In the genomic region with DNA sequence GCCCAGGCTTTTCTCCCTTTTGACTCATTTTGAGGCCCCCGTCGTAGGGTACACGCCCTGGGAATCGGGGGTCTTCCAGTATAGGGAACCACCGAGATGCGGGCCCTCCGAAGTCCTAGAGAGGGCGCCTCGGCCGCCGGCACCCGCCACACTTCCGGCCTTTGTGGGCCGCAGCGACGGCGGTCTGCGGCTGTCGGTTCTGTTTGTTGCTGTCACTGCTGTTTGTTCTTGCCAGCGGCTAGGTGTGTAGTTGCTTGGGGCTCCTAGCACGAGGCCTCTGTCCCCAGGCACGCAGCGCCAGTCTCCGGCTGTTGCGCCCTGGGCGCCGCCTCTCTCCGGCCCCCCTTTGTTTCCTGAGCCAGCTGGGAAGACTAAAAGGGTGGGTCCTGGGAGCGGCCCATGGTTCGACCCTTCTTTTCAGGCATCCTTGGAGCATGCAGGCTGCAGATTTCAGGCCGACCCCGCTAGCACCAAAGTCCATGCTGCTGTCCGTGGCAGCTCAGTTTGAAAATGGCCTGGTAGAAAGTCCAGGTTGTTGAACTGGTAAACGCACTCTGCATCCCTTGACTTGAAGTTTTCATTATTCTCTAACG, we compare ENCODE assay signal across 9 cellular contexts. TPM values are rescaled to one million over a fixed set of nuclear protein-coding genes. Genes with fewer than 3 reads are reported as not detected.
A peak's percentile ranks its signal among the peaks of the same experiment; 100 is the strongest.
DNase-seq lines count a peak whose midpoint lies in the region; ATAC-seq and TF ChIP-seq lines count a peak whose summit lies in the region.
"Had no signal": no experiment of that assay in that cellular context is flagged by ENCODE, and none has a peak within 500 bp of the region (broad histone marks: within the 10 kb centered on the region; RNA-seq: fewer than 3 reads in every experiment).

No MANE protein-coding gene starts in this region.

- ATAC-seq in omental fat pad (ENCODE audit: low FRiP score) (peak; percentile 75), thoracic aorta (ENCODE audit: insufficient number of reproducible peaks, low FRiP score, low read depth) (no peak), GM19395 (IDR thresholded peaks at IDR 0.05; ENCODE audit: unreplicated experiment) (no peak)

- no peaks in the 10 kb centered on the region for H3K36me3 Mint-ChIP-seq in activated T-cell treated with anti-CD3 and anti-CD28 coated beads, Interleukin-2, amount 50 U/mL, for 24 hours (ENCODE audit: low read depth)

- POLR2A ChIA-PET in GM10248 (lab: Yijun Ruan, JAX) = no interaction called here

- H3K9me3 ChIP-seq in thoracic aorta = no peaks in the 10 kb centered on the region

- peak; percentile 77 for DNase-seq in GM10248 (ENCODE audit: extremely low spot score)
- DNase-seq in NCI-H1092 (lab: John Stamatoyannopoulos, UW) = peak; percentile 18
- peak; percentile 82 for DNase-seq in activated T-cell treated with anti-CD3 and anti-CD28 coated beads, Interleukin-2, amount 50 U/mL, for 24 hours
- peak; percentile 13 for DNase-seq in fibroblast of gingiva (ENCODE audit: low read depth)
- DNase-seq in omental fat pad (ENCODE audit: low spot score) = no peak
- no peak for DNase-seq in thoracic aorta (ENCODE audit: low spot score)
- DNase-seq in DMS114 treated with DMSO at 0.1 percent for 48 hours (lab: John Stamatoyannopoulos, UW; ENCODE audit: unreplicated experiment) = no peak

- no peaks in the 10 kb centered on the region for H3K27me3 Mint-ChIP-seq in activated T-cell treated with anti-CD3 and anti-CD28 coated beads, Interleukin-2, amount 50 U/mL, for 24 hours

- no peaks in the 10 kb centered on the region for H3K27me3 ChIP-seq in thoracic aorta (replicated peaks; ENCODE audit: insufficient read depth)

- H3K9me3 Mint-ChIP-seq in activated T-cell treated with anti-CD3 and anti-CD28 coated beads, Interleukin-2, amount 50 U/mL, for 24 hours = no peaks in the 10 kb centered on the region

- no peaks in the 10 kb centered on the region for H3K36me3 ChIP-seq in thoracic aorta

- peak overlapping the region; percentile 18 to 47 for H3K27ac ChIP-seq in thoracic aorta
- H3K27ac ChIP-seq: VCaP had no signal

- TF ChIP-seq CTCF in GM10248 (IDR thresholded peaks at IDR 0.05; ENCODE audit: control extremely low read depth, extremely low read depth, low read depth, missing control alignments) = no peak
- TF ChIP-seq CTCF in omental fat pad (IDR thresholded peaks at IDR 0.05) = no peak
- no peak for TF ChIP-seq CTCF in thoracic aorta (IDR thresholded peaks at IDR 0.05)

- H3K27ac Mint-ChIP-seq in activated T-cell treated with anti-CD3 and anti-CD28 coated beads, Interleukin-2, amount 50 U/mL, for 24 hours = peak overlapping the region; percentile 89

- H3K4me3 Mint-ChIP-seq in activated T-cell treated with anti-CD3 and anti-CD28 coated beads, Interleukin-2, amount 50 U/mL, for 24 hours = peak overlapping the region; percentile 62

- CTCF ChIA-PET in GM10248 (lab: Yijun Ruan, JAX) = interaction anchor here (0.9 to 2.0 kb wide), 6 partner anchors 8 to 116 kb away, joined by 3 to 6 read pairs (median 3); no protein-coding TSS in a partner anchor

- H3K4me1 ChIP-seq in thoracic aorta (ENCODE audit: control insufficient read depth in 1 of 2, low read depth in 2 of 2) = peaks cover 0 to 10% of the 10 kb centered on the region in 2 donors

- H3K4me3 ChIP-seq in thoracic aorta = peak overlapping the region; percentile 76

- peaks cover 17% of the 10 kb centered on the region for H3K4me1 Mint-ChIP-seq in activated T-cell treated with anti-CD3 and anti-CD28 coated beads, Interleukin-2, amount 50 U/mL, for 24 hours (ENCODE audit: low read depth)

RNA-seq across cellular contexts. Expression of gene ZKSCAN1, which starts 17.8 kb away (rescaled TPM):
- total RNA-seq in omental fat pad (10 to 100 TPM; 21.5 to 34.5 (median 28.0) TPM), thoracic aorta (10 to 100 TPM; 25.6 to 42.5 TPM)

RNA-seq across cellular contexts. Expression of gene AZGP1, which starts 21.8 kb away (rescaled TPM):
- total RNA-seq in omental fat pad (100 to 1,000 TPM in 1 of 4 donors, 10 to 100 TPM in 3; 70.9 to 155 (median 92.1) TPM), thoracic aorta (1 to 10 TPM in 1 of 2 donors, not detected in 1; 2.3 TPM)

RNA-seq across cellular contexts. Expression of gene ZSCAN21, which starts 51.9 kb away (rescaled TPM):
- total RNA-seq in omental fat pad = 10 to 100 TPM; 11.4 to 14.7 (median 12.4) TPM
- total RNA-seq in thoracic aorta = 10 to 100 TPM in 1 of 2 donors, 1 to 10 TPM in 1; 9.3 to 16.6 TPM

Comparison
In these comparisons a context has a peak if more than half of its experiments do, and no peak if none do; other contexts are left out.
1. DNase-seq: peak in GM10248 (single experiment), NCI-H1092 (single experiment), activated T-cell treated with anti-CD3 and anti-CD28 coated beads, Interleukin-2, amount 50 U/mL, for 24 hours (single experiment) and fibroblast of gingiva (single experiment); none in omental fat pad (single experiment), thoracic aorta (single experiment) and DMS114 treated with DMSO at 0.1 percent for 48 hours (single experiment).
2. RNA of gene AZGP1, which starts 21.8 kb away (total RNA-seq): 70.9 to 155 TPM in omental fat pad; 2.3 TPM in thoracic aorta; every median in the first group is over 10 times any median in the second.